19 cellular contexts compared by ENCODE assay signal in genomic region chr16:28155293-28155692, GRCh38. TPM values are rescaled to one million over a fixed set of nuclear protein-coding genes. Genes with fewer than 3 reads are reported as not detected.
A peak's percentile ranks its signal among the peaks of the same experiment; 100 is the strongest.
DNase-seq lines count a peak whose midpoint lies in the region; ATAC-seq, FAIRE-seq and TF ChIP-seq lines count a peak whose summit lies in the region.
"Had no signal": no experiment of that assay in that cellular context is flagged by ENCODE, and none has a peak within 500 bp of the region (broad histone marks: within the 10 kb centered on the region; RNA-seq: fewer than 3 reads in every experiment).

No MANE protein-coding gene starts in this region.

- DNase-seq in NCI-H187 treated with DMSO at 0.1 percent for 48 hours (lab: John Stamatoyannopoulos, UW) (peak; percentile 6), NCI-H187 (lab: John Stamatoyannopoulos, UW) (no peak), NCI-H2029 (lab: John Stamatoyannopoulos, UW) (peak; percentile 23), K562 (ENCODE audit: extremely low read depth in 1 of 4, low spot score in 3 of 4) (no peak), superior temporal gyrus (ENCODE audit: extremely low spot score) (no peak), NCI-H2196 (lab: John Stamatoyannopoulos, UW; ENCODE audit: unreplicated experiment) (no peak)
- DNase-seq in CD4-positive, CD25-positive, alpha-beta regulatory T cell: no peak
- DNase-seq in effector memory CD4-positive, alpha-beta T cell: no peak
- DNase-seq: activated CD4-positive, alpha-beta T cell treated with anti-CD3 and anti-CD28 coated beads, Interleukin-2, amount 50 U/mL, for 1 hour; EL; midbrain; stimulated activated naive CD8-positive, alpha-beta T cell treated with anti-CD3 and anti-CD28 coated beads, Interleukin-15, Interleukin-2, amounts not matched to agents 100 U/mL and 50 U/mL, for 24 hours had no signal

- no peaks in the 10 kb centered on the region for H3K27me3 ChIP-seq in CD4-positive, CD25-positive, alpha-beta regulatory T cell (ENCODE audit: control insufficient read depth, insufficient read depth, low read length)
- H3K27me3 ChIP-seq in K562 (ENCODE audit: control insufficient read depth in 2 of 2, insufficient read depth in 2 of 2, low read length in 2 of 2): no peaks in the 10 kb centered on the region
- H3K27me3 ChIP-seq in effector memory CD4-positive, alpha-beta T cell (replicated peaks; ENCODE audit: control insufficient read depth, insufficient read depth, low read length, poor library complexity, severe bottlenecking): no peaks in the 10 kb centered on the region

- peaks cover 27% of the 10 kb centered on the region; the same call in 2 of the 3 replicates for H3K79me2 ChIP-seq in K562 (ENCODE audit: control insufficient read depth, insufficient read depth, low read length)

- no peak overlapping the region for H3K27ac ChIP-seq in CD4-positive, CD25-positive, alpha-beta regulatory T cell (ENCODE audit: insufficient read depth, low read length, poor library complexity, severe bottlenecking)
- no peak overlapping the region for H3K27ac ChIP-seq in K562 (ENCODE audit: extremely low read depth, low read depth, low read length)
- no peak overlapping the region for H3K27ac ChIP-seq in effector memory CD4-positive, alpha-beta T cell (ENCODE audit: insufficient read depth, low read length, poor library complexity, severe bottlenecking)
- H3K27ac ChIP-seq: C4-2B had no signal

- no peak overlapping the region for H3K9ac ChIP-seq in K562 (ENCODE audit: insufficient read depth in 1 of 2, low read depth in 2 of 2, low read length in 2 of 2)

- no TSS peak for BruUV-seq in K562 (replicated peaks; lab: Mats Ljungman, UMichigan)

- peaks cover 75% of the 10 kb centered on the region for H3K36me3 ChIP-seq in CD4-positive, CD25-positive, alpha-beta regulatory T cell (ENCODE audit: control insufficient read depth, insufficient read depth, low read length)
- H3K36me3 ChIP-seq in K562 (ENCODE audit: control insufficient read depth, insufficient read depth, low read length): peaks cover 83% of the 10 kb centered on the region
- peaks cover 57% of the 10 kb centered on the region for H3K36me3 ChIP-seq in effector memory CD4-positive, alpha-beta T cell (ENCODE audit: control insufficient read depth, insufficient read depth, low read length)

- peaks cover 14% of the 10 kb centered on the region for H3K4me1 ChIP-seq in CD4-positive, CD25-positive, alpha-beta regulatory T cell (ENCODE audit: control insufficient read depth, insufficient read depth, low read length, poor library complexity, severe bottlenecking)
- H3K4me1 ChIP-seq in K562 (replicated peaks in 1 of 2; ENCODE audit: control insufficient read depth in 2 of 2, insufficient read depth in 2 of 2, low read length in 2 of 2): no peaks in the 10 kb centered on the region
- no peaks in the 10 kb centered on the region for H3K4me1 ChIP-seq in effector memory CD4-positive, alpha-beta T cell (ENCODE audit: control insufficient read depth, insufficient read depth, low read length, poor library complexity, severe bottlenecking)

- H3K4me3 Mint-ChIP-seq in CD4-positive, CD25-positive, alpha-beta regulatory T cell: peak overlapping the region in 2 of 4 donors; percentile 22 to 35

- WGBS in K562 (ENCODE audit: insufficient coverage, low coverage, missing lambda C conversion rate): 76% methylated on average over 3 of the region's 3 CpGs

- no peak for FAIRE-seq in K562 (lab: Jason Lieb, UNC)
- FAIRE-seq: GM19239, H54, keratinocyte, RCC 7860, urothelium cell line had no signal

- peaks cover 31 to 69% (median 42%) of the 10 kb centered on the region in 4 donors for H3K4me1 Mint-ChIP-seq in CD4-positive, CD25-positive, alpha-beta regulatory T cell

- TF ChIP-seq CTCF in K562 (IDR thresholded peaks at IDR 0.05 in 2 of 3, conservative IDR thresholded peaks at IDR 0.05 in 1 of 3; ENCODE audit: insufficient read depth in 2 of 3, low read depth in 1 of 3, low read length in 3 of 3): no peak

- no peak overlapping the region for H3K4me2 ChIP-seq in K562 (ENCODE audit: insufficient read depth, low read length)

- H3K9me3 ChIP-seq in CD4-positive, CD25-positive, alpha-beta regulatory T cell (ENCODE audit: control insufficient read depth in 2 of 2, low read length in 2 of 2): no peaks in the 10 kb centered on the region
- H3K9me3 ChIP-seq in K562 (replicated peaks; ENCODE audit: control insufficient read depth, insufficient read depth, low read depth, low read length): no peaks in the 10 kb centered on the region
- H3K9me3 ChIP-seq in effector memory CD4-positive, alpha-beta T cell (ENCODE audit: control insufficient read depth, low read length): no peaks in the 10 kb centered on the region

- H3K27me3 Mint-ChIP-seq in CD4-positive, CD25-positive, alpha-beta regulatory T cell: no peaks in the 10 kb centered on the region

- H3K27ac Mint-ChIP-seq in CD4-positive, CD25-positive, alpha-beta regulatory T cell: peak overlapping the region; percentile 45 to 86 (median 81)

- no peaks in the 10 kb centered on the region for H3K9me1 ChIP-seq in K562 (ENCODE audit: control insufficient read depth, insufficient read depth, low read length)

- TF ChIP-seq EP300 in K562 (IDR thresholded peaks at IDR 0.05; ENCODE audit: low read length): no peak

- H2AFZ ChIP-seq in K562 (ENCODE audit: low read depth, low read length): no peak overlapping the region

- intact Hi-C loops in K562 (cut with micrococcal nuclease): no loop called here

- no peak overlapping the region for H3K4me3 ChIP-seq in CD4-positive, CD25-positive, alpha-beta regulatory T cell (ENCODE audit: low read depth, low read length)
- no peak overlapping the region for H3K4me3 ChIP-seq in K562
- H3K4me3 ChIP-seq in effector memory CD4-positive, alpha-beta T cell (ENCODE audit: insufficient read depth, low read depth, low read length, poor library complexity, severe bottlenecking): no peak overlapping the region

- no peak for TF ChIP-seq POLR2A in K562 (conservative IDR thresholded peaks at IDR 0.05)

- POLR2A ChIA-PET in K562 (lab: Yijun Ruan, JAX): no interaction called here

- in situ Hi-C loops in K562 (cut with MboI): no loop called here

- H3K36me3 Mint-ChIP-seq in CD4-positive, CD25-positive, alpha-beta regulatory T cell: peaks cover 69% of the 10 kb centered on the region

- CTCF ChIA-PET in K562 (lab: Yijun Ruan, JAX; ENCODE audit: low intra/inter-chr PET ratio): interaction anchor here (0.7 kb wide), 1 partner anchor 21 kb away, joined by 3 read pairs; no protein-coding TSS in a partner anchor

- no peak for TF ChIP-seq RAD21 in K562 (CRISPR knock-in tag; conservative IDR thresholded peaks at IDR 0.05 in 1 of 2, IDR thresholded peaks at IDR 0.05 in 1 of 2)

- no peak for ATAC-seq in CD4-positive, CD25-positive, alpha-beta regulatory T cell (ENCODE audit: low read depth in 2 of 2)
- ATAC-seq in K562: no peak
- ATAC-seq: stimulated activated naive CD8-positive, alpha-beta T cell treated with anti-CD3 and anti-CD28 coated beads, Interleukin-15, Interleukin-2, amounts not matched to agents 100 U/mL and 50 U/mL, for 24 hours had no signal

- H3K9me3 Mint-ChIP-seq in CD4-positive, CD25-positive, alpha-beta regulatory T cell: no peaks in the 10 kb centered on the region
- H3K9me3 Mint-ChIP-seq: activated T-helper 2 cell treated with anti-CD3 and anti-CD28 coated beads, Interferon-gamma antibody, Interleukin-2, Interleukin-4, amounts not matched to agents 10 μg/mL and 5 μg/mL and 100 μg/mL, durations not matched to agents 14 hours and 24 hours and 36 hours had no signal

- no peaks in the 10 kb centered on the region; the same call in 1 of the 2 replicates for H4K20me1 ChIP-seq in K562 (replicated peaks; ENCODE audit: control insufficient read depth, insufficient read depth, low read length)

TF ChIP-seq in K562, 482 proteins besides CTCF, POLR2A, EP300 and RAD21 (continues in another document):
- TF ChIP-seq PBX2 (CRISPR knock-in tag; IDR thresholded peaks at IDR 0.05; ENCODE audit: low read depth) (no peak), PBX2 (tag; conservative IDR thresholded peaks at IDR 0.05; ENCODE audit: low read depth) (peak; percentile 62; the same call in 1 of the 2 replicates)

RNA-seq across cellular contexts. Expression of gene XPO6, which starts 56.5 kb away (rescaled TPM):
- 302 TPM for total RNA-seq in CD4-positive, CD25-positive, alpha-beta regulatory T cell
- 10 to 100 TPM; 60.4 to 79.6 (median 64.2) TPM for polyA plus RNA-seq in CD4-positive, CD25-positive, alpha-beta regulatory T cell
- total RNA-seq in K562 (2011; cell fraction: chromatin; rRNA removed; ENCODE audit: low replicate concordance): 514 and 616 TPM in 2 replicates
- 268 and 281 TPM in 2 replicates for total RNA-seq in K562 (2011; cell fraction: nucleolus; rRNA removed)
- total RNA-seq in K562 (2011; cell fraction: nucleoplasm; rRNA removed): 282 and 295 TPM in 2 replicates
- total RNA-seq in K562 (2014; rRNA removed) (121 and 136 TPM in 2 replicates), K562 (2014; rRNA removed; fragmentation: Illumina TruSeq; extraction: Trizol) (90.7 and 104 TPM in 2 replicates), K562 (2015; rRNA removed; fragmentation: Illumina TruSeq; extraction: Trizol) (101 and 104 TPM in 2 replicates), K562 (2021) (196 and 204 TPM in 2 replicates)
- polyA plus RNA-seq in K562 (2011; rRNA removed) (160 and 184 TPM in 2 replicates), K562 (2014; fragmentation: Illumina TruSeq; extraction: Trizol) (154 and 180 TPM in 2 replicates), K562 (2014; fragmentation: Nextera tagmentation; extraction: Ambion mirVana) (10 to 100 TPM; 11.2 to 31.0 TPM), K562 (2014; rRNA removed) (119 and 141 TPM in 2 replicates)
- 233 and 372 TPM in 2 replicates for polyA plus RNA-seq in K562 (2011; cell fraction: cytosol; rRNA removed)
- 242 and 339 TPM in 2 replicates for polyA plus RNA-seq in K562 (2011; cell fraction: nucleus; rRNA removed)
- polyA plus RNA-seq in K562 (2012): 107 and 149 TPM in 2 replicates
- polyA minus RNA-seq in K562 (2011; rRNA and poly(A)+ RNA removed): 205 and 308 TPM in 2 replicates
- 160 and 194 TPM in 2 replicates for polyA minus RNA-seq in K562 (2011; cell fraction: cytosol; rRNA and poly(A)+ RNA removed)
- 200 and 231 TPM in 2 replicates for polyA minus RNA-seq in K562 (2011; cell fraction: nucleus; rRNA and poly(A)+ RNA removed)

Comparison
In these comparisons a context has a peak if more than half of its experiments do, and no peak if none do; other contexts are left out.
1. DNase-seq: peak in NCI-H187 treated with DMSO at 0.1 percent for 48 hours (single experiment) and NCI-H2029 (single experiment); none in NCI-H187 (0 of 2), CD4-positive, CD25-positive, alpha-beta regulatory T cell (0 of 3), K562 (0 of 4), superior temporal gyrus (single experiment), NCI-H2196 (single experiment) and effector memory CD4-positive, alpha-beta T cell (0 of 3).